Comparison of ENCODE assay signal across 20 cellular contexts in genomic region chr5:171137768-171138540, GRCh38.
DNase-seq lines count a peak whose midpoint lies in the region; ATAC-seq, FAIRE-seq and TF ChIP-seq lines count a peak whose summit lies in the region.
"Had no signal": no experiment of that assay in that cellular context is flagged by ENCODE, and none has a peak within 500 bp of the region (broad histone marks: within the 10 kb centered on the region; RNA-seq: fewer than 3 reads in every experiment).

No MANE protein-coding gene starts in this region.

- H3K9me1 ChIP-seq in endothelial cell of umbilical vein (replicated peaks; ENCODE audit: control insufficient read depth, extremely low read depth, insufficient read depth, low read length): no peaks in the 10 kb centered on the region

- in situ Hi-C loops in ACHN (cut with HindIII; ENCODE audit: low pct_ligation_motif_present, low pct_unique_long_range_greater_than_20kb, low sequenced_read_pairs): no loop called here

- no peak for TF ChIP-seq CTCF in PC-3 (conservative IDR thresholded peaks at IDR 0.05; ENCODE audit: low read depth, low read length)
- no peak for TF ChIP-seq CTCF in endothelial cell of umbilical vein (IDR thresholded peaks at IDR 0.05; ENCODE audit: extremely low read depth in 1 of 2, insufficient read depth in 1 of 2, low read depth in 1 of 2, low read length in 2 of 2)
- no peak for TF ChIP-seq CTCF in GM20000 (IDR thresholded peaks at IDR 0.05; ENCODE audit: extremely low read depth, missing control alignments)

- H3K4me3 ChIP-seq in PC-3 (ENCODE audit: low read length) (peak overlapping the region; percentile 57; the same call in 1 of the 2 replicates), endothelial cell of umbilical vein (replicated peaks in 1 of 3; ENCODE audit: insufficient read depth in 1 of 3, low read depth in 1 of 3, low read length in 3 of 3) (no peak overlapping the region)
- H3K4me3 ChIP-seq: cardiac muscle cell, spleen, upper lobe of right lung had no signal

- peaks cover 48% of the 10 kb centered on the region for H3K4me1 ChIP-seq in PC-3 (ENCODE audit: insufficient read depth, low read length)
- H3K4me1 ChIP-seq in endothelial cell of umbilical vein (ENCODE audit: control insufficient read depth, extremely low read depth, insufficient read depth, low read length): no peaks in the 10 kb centered on the region
- H3K4me1 ChIP-seq: spleen, upper lobe of right lung had no signal

- peak overlapping the region; percentile 82 for H3K9ac ChIP-seq in PC-3 (ENCODE audit: low read length)
- H3K9ac ChIP-seq in endothelial cell of umbilical vein (replicated peaks; ENCODE audit: extremely low read depth, insufficient read depth, low read length): no peak overlapping the region

- CTCF ChIA-PET in PC-3 (lab: Charles Lee) (no interaction called here), endothelial cell of umbilical vein (lab: Charles Lee) (no interaction called here)

- H2AFZ ChIP-seq in PC-3 (ENCODE audit: low read length) (no peak overlapping the region), endothelial cell of umbilical vein (ENCODE audit: low read depth, low read length) (no peak overlapping the region)

- H3K27me3 ChIP-seq in PC-3 (ENCODE audit: low read length): no peaks in the 10 kb centered on the region
- no peaks in the 10 kb centered on the region for H3K27me3 ChIP-seq in endothelial cell of umbilical vein (ENCODE audit: control insufficient read depth in 2 of 2, insufficient read depth in 2 of 2, low read length in 2 of 2)
- H3K27me3 ChIP-seq: cardiac muscle cell, spleen, upper lobe of right lung had no signal

- DNase-seq in ACHN: peak; percentile 26
- DNase-seq in PC-3: peak; percentile 75
- DNase-seq in endothelial cell of umbilical vein (ENCODE audit: low read depth, low spot score): peak; percentile 30
- DNase-seq in kidney glomerular epithelial cell (lab: John Stamatoyannopoulos, UW): peak; percentile 90
- no peak for DNase-seq in GM19239 (ENCODE audit: insufficient read length, low spot score)
- DNase-seq in GM20000 (ENCODE audit: low spot score): no peak
- no peak for DNase-seq in cerebellum (ENCODE audit: low spot score)
- DNase-seq: activated CD4-positive, alpha-beta T cell treated with anti-CD3 and anti-CD28 coated beads for 1 hour; activated CD8-positive, alpha-beta memory T cell treated with anti-CD3 and anti-CD28 coated beads, Interleukin-2, amount 50 U/mL, for 4 hours; activated naive CD4-positive, alpha-beta T cell; effector memory CD4-positive, alpha-beta T cell; midbrain; NCI-H1694; SIG-M5; spleen; upper lobe of right lung had no signal

- no peak for TF ChIP-seq POLR2A in endothelial cell of umbilical vein (IDR thresholded peaks at IDR 0.05; ENCODE audit: low read depth, low read length)

- peaks cover 16% of the 10 kb centered on the region for H3F3A ChIP-seq in PC-3 (ENCODE audit: low read length, unreplicated experiment)

- H3K4me2 ChIP-seq in PC-3 (ENCODE audit: low read length) (peak overlapping the region; percentile 87), endothelial cell of umbilical vein (ENCODE audit: insufficient read depth, low read length) (no peak overlapping the region)

- dilution Hi-C loops in endothelial cell of umbilical vein (cut with MboI; ENCODE audit: extremely low pct_ligation_motif_present, low sequenced_read_pairs): no loop called here

- BruUV-seq in PC-3 (replicated peaks; lab: Mats Ljungman, UMichigan) (no TSS peak), endothelial cell of umbilical vein (replicated peaks; lab: Mats Ljungman, UMichigan) (no TSS peak)

- FAIRE-seq in endothelial cell of umbilical vein (lab: Jason Lieb, UNC) (no peak), GM19239 (lab: Jason Lieb, UNC) (no peak)
- FAIRE-seq: keratinocyte had no signal

- H3K36me3 ChIP-seq in PC-3 (ENCODE audit: low read depth, low read length) (no peaks in the 10 kb centered on the region), endothelial cell of umbilical vein (ENCODE audit: control insufficient read depth in 2 of 2, extremely low read depth in 1 of 2, insufficient read depth in 2 of 2, low read length in 2 of 2) (no peaks in the 10 kb centered on the region)
- H3K36me3 ChIP-seq: cardiac muscle cell, spleen, upper lobe of right lung had no signal

- intact Hi-C loops in PC-3 (cut with micrococcal nuclease): no loop called here
- intact Hi-C loops in endothelial cell of umbilical vein (cut with micrococcal nuclease): no loop called here

- no peaks in the 10 kb centered on the region for H3K79me2 ChIP-seq in PC-3 (ENCODE audit: low read length)
- H3K79me2 ChIP-seq in endothelial cell of umbilical vein (ENCODE audit: control insufficient read depth, insufficient read depth, low read length): no peaks in the 10 kb centered on the region

- H3K9me3 ChIP-seq in PC-3 (ENCODE audit: low read length) (no peaks in the 10 kb centered on the region), endothelial cell of umbilical vein (replicated peaks; ENCODE audit: control insufficient read depth, insufficient read depth, low read length) (no peaks in the 10 kb centered on the region)
- H3K9me3 ChIP-seq: spleen, upper lobe of right lung had no signal

- no peaks in the 10 kb centered on the region for H4K20me1 ChIP-seq in PC-3 (ENCODE audit: low read length)
- H4K20me1 ChIP-seq in endothelial cell of umbilical vein (replicated peaks; ENCODE audit: control insufficient read depth, extremely low read depth, insufficient read depth, low read length): no peaks in the 10 kb centered on the region

- peak overlapping the region; percentile 100 for H3K27ac ChIP-seq in PC-3 (ENCODE audit: low read length)
- no peak overlapping the region for H3K27ac ChIP-seq in endothelial cell of umbilical vein (ENCODE audit: insufficient read depth, low read depth, low read length)
- H3K27ac ChIP-seq: cardiac muscle cell, spleen, upper lobe of right lung had no signal

- POLR2A ChIA-PET in PC-3 (lab: Charles Lee; ENCODE audit: unreplicated experiment) (no interaction called here), endothelial cell of umbilical vein (lab: Charles Lee) (no interaction called here)

- H3K9me2 ChIP-seq in PC-3 (replicated peaks; ENCODE audit: low read length): no peaks in the 10 kb centered on the region

- ATAC-seq in PC-3 (peak; percentile 91), HG03442 (IDR thresholded peaks at IDR 0.05; ENCODE audit: unreplicated experiment) (no peak)
- ATAC-seq: stimulated activated memory B cell treated with anti-CD40 and anti-IgM and Interleukin-4, amounts not matched to agents 10 μg/mL and 1 μg/mL and 100 μg/mL, for 72 hours; upper lobe of right lung had no signal

TF ChIP-seq in endothelial cell of umbilical vein, 7 proteins besides CTCF, POLR2A, EP300 and RAD21:
- TF ChIP-seq MYC (IDR thresholded peaks at IDR 0.05; ENCODE audit: low read depth, low read length) (no peak), FOS (IDR thresholded peaks at IDR 0.05; ENCODE audit: borderline replicate concordance, insufficient read depth, low read length) (peak; percentile 0), POLR2AphosphoS5 (IDR thresholded peaks at IDR 0.05; ENCODE audit: insufficient read depth, low read depth, low read length) (no peak), MAX (IDR thresholded peaks at IDR 0.05; ENCODE audit: insufficient read depth, insufficient read length) (no peak)

Comparison
In these comparisons a context has a peak if more than half of its experiments do, and no peak if none do; other contexts are left out.
1. DNase-seq: peak in ACHN (single experiment), PC-3 (single experiment), endothelial cell of umbilical vein (single experiment) and kidney glomerular epithelial cell (single experiment); none in GM19239 (single experiment), GM20000 (single experiment) and cerebellum (single experiment).